9 cellular contexts compared by ENCODE assay signal in the genomic region with DNA sequence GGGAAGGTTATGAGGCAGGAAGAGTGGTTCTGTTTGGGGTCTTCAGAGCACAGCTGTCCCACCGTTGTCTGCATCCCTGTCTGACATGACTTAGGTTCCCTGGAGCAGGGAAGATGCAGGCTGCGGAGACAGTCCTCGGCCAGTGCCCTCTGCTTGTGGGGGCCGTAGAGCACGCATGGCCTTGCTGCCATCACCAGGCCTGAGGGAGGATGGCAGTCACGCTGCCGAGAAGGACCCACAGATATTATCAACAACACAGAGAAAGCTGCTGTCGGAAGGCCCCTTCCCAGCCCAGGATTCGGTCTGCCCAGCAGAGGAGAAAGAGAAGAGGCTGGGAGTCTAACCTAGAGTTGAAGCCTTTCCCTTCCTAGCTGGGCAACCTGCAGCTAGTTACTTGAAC. TPM values are rescaled to one million over a fixed set of nuclear protein-coding genes. Genes with fewer than 3 reads are reported as not detected.
DNase-seq lines count a peak whose midpoint lies in the region; ATAC-seq and TF ChIP-seq lines count a peak whose summit lies in the region.
"Had no signal": no experiment of that assay in that cellular context is flagged by ENCODE, and none has a peak within 500 bp of the region (broad histone marks: within the 10 kb centered on the region; RNA-seq: fewer than 3 reads in every experiment).

No MANE protein-coding gene starts in this region.

- H3K4me1 ChIP-seq in adipocyte (ENCODE audit: control insufficient read depth, insufficient read depth, low read length) = no peaks in the 10 kb centered on the region
- peaks cover 0 to 8% (median 0%) of the 10 kb centered on the region in 9 donors for H3K4me1 ChIP-seq in heart right ventricle

- H3K9ac ChIP-seq in adipocyte (ENCODE audit: low read length) = no peak overlapping the region

- ATAC-seq in heart right ventricle (peak; percentile 72 to 89 (median 85)), GM21528 (IDR thresholded peaks at IDR 0.05; ENCODE audit: low FRiP score, unreplicated experiment) (no peak), HG03520 (IDR thresholded peaks at IDR 0.05; ENCODE audit: unreplicated experiment) (no peak), HG03108 (IDR thresholded peaks at IDR 0.05; ENCODE audit: unreplicated experiment) (no peak)

- DNase-seq in G401 (ENCODE audit: low spot score) (peak; percentile 43), adipocyte (ENCODE audit: low read depth) (peak; percentile 35), heart right ventricle (peak; percentile 25 to 52), posterior cingulate gyrus (peak in 6 of 10 donors; percentile 34 to 93 (median 50)), NCI-H1694 (lab: John Stamatoyannopoulos, UW) (no peak)
- DNase-seq: NCI-H345 had no signal

- no peak overlapping the region for H3K27ac ChIP-seq in heart right ventricle

- H3K9me3 ChIP-seq in adipocyte (ENCODE audit: control insufficient read depth, low read length) = no peaks in the 10 kb centered on the region
- no peaks in the 10 kb centered on the region for H3K9me3 ChIP-seq in heart right ventricle

- H3K27me3 ChIP-seq in adipocyte (replicated peaks; ENCODE audit: control insufficient read depth, insufficient read depth, low read length) = no peaks in the 10 kb centered on the region
- no peaks in the 10 kb centered on the region for H3K27me3 ChIP-seq in heart right ventricle

- H3K36me3 ChIP-seq in adipocyte (ENCODE audit: control insufficient read depth, insufficient read depth, low read length, severe bottlenecking) (no peaks in the 10 kb centered on the region), heart right ventricle (no peaks in the 10 kb centered on the region)

- in situ Hi-C loops in G401 (cut with HindIII; ENCODE audit: low sequenced_read_pairs) = no loop called here

- intact Hi-C loops in heart right ventricle (cut with DNase I) (loop anchor here in 8 of 10 donors (2.0 to 10.0 kb wide), 3 partner anchors 121 to 218 kb away; no protein-coding TSS in a partner anchor), posterior cingulate gyrus (cut with DNase I) (loop anchor here (2.0 kb wide), 1 partner anchor 120 kb away; no protein-coding TSS in a partner anchor)

- WGBS in heart right ventricle, 2 donors = 20 to 22% methylated on average over 9 of the region's 9 CpGs

- peak; percentile 24 to 72 (median 59) for TF ChIP-seq CTCF in heart right ventricle (IDR thresholded peaks at IDR 0.05)

- no peak overlapping the region for H3K4me3 ChIP-seq in adipocyte (ENCODE audit: low read length)
- H3K4me3 ChIP-seq in heart right ventricle = no peak overlapping the region

RNA-seq across cellular contexts. Expression of a gene that starts 35.0 kb away (rescaled TPM):
- total RNA-seq in G401 (2014; rRNA removed; shearing (Covaris generic)) = 313 and 338 TPM in 2 replicates
- total RNA-seq in heart right ventricle = 100 to 1,000 TPM; 102 to 151 (median 130) TPM
- polyA plus RNA-seq in heart right ventricle = 100 to 1,000 TPM; 123 to 142 TPM

RNA-seq across cellular contexts. Expression of a gene that starts 35.4 kb away (rescaled TPM):
- 72.7 and 73.2 TPM in 2 replicates for total RNA-seq in G401 (2014; rRNA removed; shearing (Covaris generic))
- total RNA-seq in heart right ventricle = 10 to 100 TPM; 19.3 to 28.3 (median 22.8) TPM
- 10 to 100 TPM; 11.1 to 13.2 TPM for polyA plus RNA-seq in heart right ventricle

Comparison
In these comparisons a context has a peak if more than half of its experiments do, and no peak if none do; other contexts are left out.
1. ATAC-seq: peak in heart right ventricle (8 of 8); none in GM21528 (single experiment), HG03520 (single experiment) and HG03108 (single experiment).